9 cellular contexts compared by ENCODE assay signal in the genomic region with DNA sequence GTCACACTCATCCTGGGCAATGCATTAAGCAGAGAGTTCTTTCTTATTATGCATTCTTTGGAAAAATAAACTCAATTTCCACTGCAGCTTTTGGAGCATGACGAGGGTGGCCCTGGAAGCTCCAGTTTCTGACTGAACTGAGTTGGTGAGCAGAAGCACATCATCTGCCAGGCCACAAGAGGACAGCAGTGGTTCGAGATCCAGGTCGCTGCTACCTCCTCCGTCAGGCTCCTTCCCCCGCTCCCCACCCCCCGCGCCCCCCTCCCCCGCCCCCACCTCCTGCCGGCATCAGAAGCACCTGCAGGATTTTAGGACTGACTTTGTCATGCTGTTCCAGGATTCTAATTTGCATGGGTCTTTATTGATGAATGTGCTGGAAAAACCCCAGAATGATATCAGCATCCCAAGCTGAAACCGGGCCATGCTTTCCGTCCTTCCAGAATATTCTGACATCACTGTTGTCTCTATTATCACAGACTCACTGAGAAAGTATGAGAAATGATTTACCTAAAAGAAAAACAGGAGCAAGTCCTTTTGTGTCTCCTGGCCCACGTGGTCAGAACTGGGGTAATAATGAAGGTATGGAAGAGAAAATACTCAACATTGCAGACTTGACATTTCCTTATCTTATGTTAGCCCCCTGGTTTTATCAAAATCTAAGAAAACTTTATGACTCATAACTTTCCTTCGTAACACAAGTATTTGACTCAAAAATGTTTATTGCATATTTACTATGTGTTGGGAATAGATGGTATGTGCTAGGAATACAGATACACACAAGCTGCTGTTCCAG.
A peak's percentile ranks its signal among the peaks of the same experiment; 100 is the strongest.
DNase-seq lines count a peak whose midpoint lies in the region; ATAC-seq and TF ChIP-seq lines count a peak whose summit lies in the region.
"Had no signal": no experiment of that assay in that cellular context is flagged by ENCODE, and none has a peak within 500 bp of the region (broad histone marks: within the 10 kb centered on the region; RNA-seq: fewer than 3 reads in every experiment).

No MANE protein-coding gene starts in this region.

- no peaks in the 10 kb centered on the region for H3K9me3 ChIP-seq in HEK293 (ENCODE audit: control insufficient read depth, insufficient read depth, low read depth, low read length)

- CTCF ChIA-PET in HEK293 (lab: Yijun Ruan, JAX) = interaction anchor here (0.5 to 4.2 kb wide), 22 partner anchors 10 to 523 kb away, joined by 3 to 23 read pairs (median 4); no protein-coding TSS in a partner anchor

- H3K4me1 ChIP-seq in HEK293 (ENCODE audit: control insufficient read depth, insufficient read depth, low read length) = 0 out of 2 replicates have a peak, but pooled peaks cover 3% of the 10 kb centered on the region

- POLR2A ChIA-PET in HEK293 (lab: Yijun Ruan, JAX) = no interaction called here

- ATAC-seq in sciatic nerve = no peak

- no peak overlapping the region for H3K4me3 ChIP-seq in HEK293 (ENCODE audit: low read depth, low read length)

- peak; percentile 49 for DNase-seq in AG09319 (ENCODE audit: extremely low read depth, low read depth)
- peak; percentile 32 for DNase-seq in amniotic epithelial cell (ENCODE audit: low read depth)
- peak; percentile 79 for DNase-seq in left kidney (ENCODE audit: low read depth, low spot score)
- no peak for DNase-seq in stimulated activated CD4-positive, alpha-beta T cell treated with anti-CD3 and anti-CD28 coated beads, Interleukin-4, amount 100 ng/mL, for 4 hours
- DNase-seq in DMS153 (lab: John Stamatoyannopoulos, UW) = no peak
- no peak for DNase-seq in SIG-M5 treated with dmso at 0.1 percent for 504 hours (lab: John Stamatoyannopoulos, UW; ENCODE audit: unreplicated experiment)
- no peak for DNase-seq in sciatic nerve (ENCODE audit: low spot score)
- DNase-seq: foreskin melanocyte had no signal

- TF ChIP-seq CTCF in AG09319 (IDR thresholded peaks at IDR 0.05; ENCODE audit: low read depth, low read length) (peak; percentile 85), HEK293 (tag by site-specific recombination; IDR thresholded peaks at IDR 0.05) (peak; percentile 26; the same call in 1 of the 2 replicates)

- intact Hi-C loops in sciatic nerve (cut with DNase I) = no loop called here

- no peak overlapping the region for H3K27ac ChIP-seq in HEK293 (ENCODE audit: extremely low read depth, low read depth, low read length)

- H3K36me3 ChIP-seq in HEK293 (ENCODE audit: control insufficient read depth in 2 of 2, insufficient read depth in 1 of 2, low read length in 2 of 2) = no peaks in the 10 kb centered on the region

TF ChIP-seq in HEK293, 187 proteins besides CTCF, POLR2A, EP300 and RAD21:
- peak; percentile 15; the same call in 1 of the 2 replicates for TF ChIP-seq ZNF335 (tag by site-specific recombination; conservative IDR thresholded peaks at IDR 0.05)
- TF ChIP-seq, protein P1, sequence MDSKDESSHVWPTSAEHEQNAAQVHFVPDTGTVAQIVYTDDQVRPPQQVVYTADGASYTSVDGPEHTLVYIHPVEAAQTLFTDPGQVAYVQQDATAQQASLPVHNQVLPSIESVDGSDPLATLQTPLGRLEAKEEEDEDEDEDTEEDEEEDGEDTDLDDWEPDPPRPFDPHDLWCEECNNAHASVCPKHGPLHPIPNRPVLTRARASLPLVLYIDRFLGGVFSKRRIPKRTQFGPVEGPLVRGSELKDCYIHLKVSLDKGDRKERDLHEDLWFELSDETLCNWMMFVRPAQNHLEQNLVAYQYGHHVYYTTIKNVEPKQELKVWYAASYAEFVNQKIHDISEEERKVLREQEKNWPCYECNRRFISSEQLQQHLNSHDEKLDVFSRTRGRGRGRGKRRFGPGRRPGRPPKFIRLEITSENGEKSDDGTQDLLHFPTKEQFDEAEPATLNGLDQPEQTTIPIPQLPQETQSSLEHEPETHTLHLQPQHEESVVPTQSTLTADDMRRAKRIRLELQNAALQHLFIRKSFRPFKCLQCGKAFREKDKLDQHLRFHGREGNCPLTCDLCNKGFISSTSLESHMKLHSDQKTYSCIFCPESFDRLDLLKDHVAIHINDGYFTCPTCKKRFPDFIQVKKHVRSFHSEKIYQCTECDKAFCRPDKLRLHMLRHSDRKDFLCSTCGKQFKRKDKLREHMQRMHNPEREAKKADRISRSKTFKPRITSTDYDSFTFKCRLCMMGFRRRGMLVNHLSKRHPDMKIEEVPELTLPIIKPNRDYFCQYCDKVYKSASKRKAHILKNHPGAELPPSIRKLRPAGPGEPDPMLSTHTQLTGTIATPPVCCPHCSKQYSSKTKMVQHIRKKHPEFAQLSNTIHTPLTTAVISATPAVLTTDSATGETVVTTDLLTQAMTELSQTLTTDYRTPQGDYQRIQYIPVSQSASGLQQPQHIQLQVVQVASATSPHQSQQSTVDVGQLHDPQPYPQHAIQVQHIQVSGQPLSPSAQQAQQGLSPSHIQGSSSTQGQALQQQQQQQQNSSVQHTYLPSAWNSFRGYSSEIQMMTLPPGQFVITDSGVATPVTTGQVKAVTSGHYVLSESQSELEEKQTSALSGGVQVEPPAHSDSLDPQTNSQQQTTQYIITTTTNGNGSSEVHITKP (tag by site-specific recombination; IDR thresholded peaks at IDR 0.05) = peak; percentile 74
- no peak for TF ChIP-seq ZNF354C (tag by site-specific recombination; IDR thresholded peaks at IDR 0.05; ENCODE audit: borderline replicate concordance, low read depth)
- peak; percentile 67 for TF ChIP-seq ZNF654 (tag by site-specific recombination; IDR thresholded peaks at IDR 0.05; ENCODE audit: low read depth)
- TF ChIP-seq ZNF544 (tag by site-specific recombination; IDR thresholded peaks at IDR 0.05) = no peak
- no peak for TF ChIP-seq ZNF10 (tag by site-specific recombination; IDR thresholded peaks at IDR 0.05)
- no peak for TF ChIP-seq MYNN (tag by site-specific recombination; IDR thresholded peaks at IDR 0.05; ENCODE audit: borderline replicate concordance)
- no peak for TF ChIP-seq ZNF837 (tag by site-specific recombination; IDR thresholded peaks at IDR 0.05)
- TF ChIP-seq ZNF2 (tag by site-specific recombination; IDR thresholded peaks at IDR 0.05) = no peak
- TF ChIP-seq ZNF157 (tag by site-specific recombination; IDR thresholded peaks at IDR 0.05) = no peak
- no peak for TF ChIP-seq ZIC2 (tag by site-specific recombination; IDR thresholded peaks at IDR 0.05)
- TF ChIP-seq MEIS1 (CRISPR knock-in tag; IDR thresholded peaks at IDR 0.05; ENCODE audit: borderline replicate concordance) = no peak
- TF ChIP-seq ZNF585B (tag by site-specific recombination; IDR thresholded peaks at IDR 0.05) = no peak
- no peak for TF ChIP-seq ZNF37A (tag by site-specific recombination; IDR thresholded peaks at IDR 0.05)
- no peak for TF ChIP-seq ZNF76 (tag by site-specific recombination; IDR thresholded peaks at IDR 0.05; ENCODE audit: borderline replicate concordance, low read depth)
- no peak for TF ChIP-seq ZNF121 (tag by site-specific recombination; IDR thresholded peaks at IDR 0.05)
- no peak for TF ChIP-seq ZNF24 (tag by site-specific recombination; IDR thresholded peaks at IDR 0.05)
- TF ChIP-seq, protein P2, sequence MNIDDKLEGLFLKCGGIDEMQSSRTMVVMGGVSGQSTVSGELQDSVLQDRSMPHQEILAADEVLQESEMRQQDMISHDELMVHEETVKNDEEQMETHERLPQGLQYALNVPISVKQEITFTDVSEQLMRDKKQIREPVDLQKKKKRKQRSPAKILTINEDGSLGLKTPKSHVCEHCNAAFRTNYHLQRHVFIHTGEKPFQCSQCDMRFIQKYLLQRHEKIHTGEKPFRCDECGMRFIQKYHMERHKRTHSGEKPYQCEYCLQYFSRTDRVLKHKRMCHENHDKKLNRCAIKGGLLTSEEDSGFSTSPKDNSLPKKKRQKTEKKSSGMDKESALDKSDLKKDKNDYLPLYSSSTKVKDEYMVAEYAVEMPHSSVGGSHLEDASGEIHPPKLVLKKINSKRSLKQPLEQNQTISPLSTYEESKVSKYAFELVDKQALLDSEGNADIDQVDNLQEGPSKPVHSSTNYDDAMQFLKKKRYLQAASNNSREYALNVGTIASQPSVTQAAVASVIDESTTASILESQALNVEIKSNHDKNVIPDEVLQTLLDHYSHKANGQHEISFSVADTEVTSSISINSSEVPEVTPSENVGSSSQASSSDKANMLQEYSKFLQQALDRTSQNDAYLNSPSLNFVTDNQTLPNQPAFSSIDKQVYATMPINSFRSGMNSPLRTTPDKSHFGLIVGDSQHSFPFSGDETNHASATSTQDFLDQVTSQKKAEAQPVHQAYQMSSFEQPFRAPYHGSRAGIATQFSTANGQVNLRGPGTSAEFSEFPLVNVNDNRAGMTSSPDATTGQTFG (tag by site-specific recombination; IDR thresholded peaks at IDR 0.05; ENCODE audit: borderline replicate concordance) = no peak
- no peak for TF ChIP-seq ZNF140 (tag by site-specific recombination; IDR thresholded peaks at IDR 0.05)
- no peak for TF ChIP-seq ZNF155 (tag by site-specific recombination; IDR thresholded peaks at IDR 0.05)

Comparison
In these comparisons a context has a peak if more than half of its experiments do, and no peak if none do; other contexts are left out.
1. DNase-seq: peak in AG09319 (single experiment), amniotic epithelial cell (single experiment) and left kidney (single experiment); none in stimulated activated CD4-positive, alpha-beta T cell treated with anti-CD3 and anti-CD28 coated beads, Interleukin-4, amount 100 ng/mL, for 4 hours (0 of 2), DMS153 (single experiment), SIG-M5 treated with dmso at 0.1 percent for 504 hours (single experiment) and sciatic nerve (single experiment).